ENCODE assay signal across 9 cellular contexts in the genomic region with DNA sequence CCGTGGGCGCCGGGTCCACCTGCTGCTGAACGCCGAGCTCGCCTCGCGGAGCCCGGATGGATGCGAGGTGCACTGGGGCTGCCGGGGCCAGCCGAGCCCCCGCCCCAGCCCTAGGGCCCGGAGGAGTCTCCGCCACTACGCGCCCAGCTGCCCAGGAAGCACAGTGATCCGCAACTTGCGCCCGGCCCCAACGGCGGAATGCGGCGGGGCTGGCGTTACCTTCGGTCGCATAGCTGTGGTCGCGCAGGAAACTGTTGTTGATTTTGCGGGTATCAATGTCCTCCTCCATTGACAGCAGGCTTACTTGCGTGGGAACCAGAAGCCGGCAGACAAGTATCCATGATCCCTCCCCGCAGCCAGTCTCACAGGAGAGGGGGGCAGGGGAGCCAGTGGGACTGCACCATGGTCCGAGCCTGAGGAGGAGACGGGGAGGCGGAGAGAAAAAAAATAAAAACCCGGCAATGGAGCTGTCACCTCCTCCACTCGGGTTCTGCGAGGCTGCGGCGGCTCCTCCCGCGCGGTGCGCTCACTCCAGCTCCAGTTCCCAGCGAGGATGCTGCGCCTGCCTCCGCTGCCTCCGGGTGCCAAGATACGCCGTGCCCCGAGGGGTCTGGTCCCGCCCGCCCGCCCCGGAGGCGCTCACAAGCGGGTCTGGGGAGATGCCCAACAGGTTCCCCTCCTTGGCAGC. TPM values are rescaled to one million over a fixed set of nuclear protein-coding genes. Genes with fewer than 3 reads are reported as not detected.
DNase-seq lines count a peak whose midpoint lies in the region; ATAC-seq, FAIRE-seq and TF ChIP-seq lines count a peak whose summit lies in the region.
"Had no signal": no experiment of that assay in that cellular context is flagged by ENCODE, and none has a peak within 500 bp of the region (broad histone marks: within the 10 kb centered on the region; RNA-seq: fewer than 3 reads in every experiment).

No MANE protein-coding gene starts in this region.

- no peak for TF ChIP-seq CTCF in astrocyte (IDR thresholded peaks at IDR 0.05; ENCODE audit: insufficient read depth, low read depth, low read length)

- peaks cover 8% of the 10 kb centered on the region for H3K4me1 ChIP-seq in astrocyte (ENCODE audit: insufficient read depth, low read length)
- H3K4me1 ChIP-seq in iPS-18a (ENCODE audit: control insufficient read depth, low read depth, low read length): peaks cover 41% of the 10 kb centered on the region

- intact Hi-C loops in sciatic nerve (cut with DNase I): no loop called here

- peaks cover 26% of the 10 kb centered on the region for H3K27me3 Mint-ChIP-seq in astrocyte (ENCODE audit: low read depth, unreplicated experiment)

- H3K9me3 Mint-ChIP-seq in astrocyte (ENCODE audit: unreplicated experiment): no peaks in the 10 kb centered on the region

- no peak for FAIRE-seq in astrocyte (lab: Jason Lieb, UNC)
- FAIRE-seq: G401.6 had no signal

- no peaks in the 10 kb centered on the region for H4K20me1 ChIP-seq in astrocyte (ENCODE audit: insufficient read depth, low read length)

- H3K4me2 ChIP-seq in astrocyte (ENCODE audit: low read length): peak overlapping the region; percentile 94

- peak overlapping the region; percentile 92 for H3K4me3 Mint-ChIP-seq in astrocyte (ENCODE audit: unreplicated experiment)

- peak overlapping the region; percentile 77 for H3K4me3 ChIP-seq in astrocyte (ENCODE audit: insufficient read depth, low read depth, low read length)
- peak overlapping the region; percentile 79 for H3K4me3 ChIP-seq in iPS-18a (ENCODE audit: low read length)

- no peaks in the 10 kb centered on the region for H3K79me2 ChIP-seq in astrocyte (ENCODE audit: insufficient read depth, low read length)

- DNase-seq in NCI-H82 (lab: John Stamatoyannopoulos, UW) (peak; percentile 27), NCI-H82 treated with DMSO at 0.1 percent for 48 hours (lab: John Stamatoyannopoulos, UW; ENCODE audit: unreplicated experiment) (no peak), NCI-H748 (lab: John Stamatoyannopoulos, UW; ENCODE audit: unreplicated experiment) (peak; percentile 74), astrocyte (ENCODE audit: low read depth) (peak; percentile 46), sciatic nerve (ENCODE audit: low spot score) (no peak), SKM-1 (lab: John Stamatoyannopoulos, UW; ENCODE audit: unreplicated experiment) (no peak)
- no peak for DNase-seq in stimulated activated naive CD4-positive, alpha-beta T cell treated with Interleukin-2 at 50 U/mL for 16 hours (lab: John Stamatoyannopoulos, UW)

- H3K9me3 ChIP-seq in astrocyte (ENCODE audit: insufficient read depth, low read depth, low read length) (no peaks in the 10 kb centered on the region), iPS-18a (ENCODE audit: control insufficient read depth, low read depth, low read length) (no peaks in the 10 kb centered on the region)

- no peaks in the 10 kb centered on the region for H3K36me3 ChIP-seq in astrocyte (ENCODE audit: insufficient read depth, low read length)
- no peaks in the 10 kb centered on the region for H3K36me3 ChIP-seq in iPS-18a (ENCODE audit: control insufficient read depth, low read depth, low read length)

- H3K9ac ChIP-seq in astrocyte (ENCODE audit: low read length) (peak overlapping the region; percentile 65), iPS-18a (ENCODE audit: low read length) (peak overlapping the region; percentile 18)

- H3K27ac ChIP-seq in astrocyte (ENCODE audit: low read depth, low read length): no peak overlapping the region
- no peak overlapping the region for H3K27ac ChIP-seq in iPS-18a (ENCODE audit: low read length)

- H2AFZ ChIP-seq in astrocyte (ENCODE audit: low read depth, low read length): peak overlapping the region; percentile 94

- H3K27me3 ChIP-seq in astrocyte (ENCODE audit: insufficient read depth, low read length) (peaks cover 8% of the 10 kb centered on the region), iPS-18a (ENCODE audit: control insufficient read depth, insufficient read depth, low read length) (peaks cover 43% of the 10 kb centered on the region)

- no peaks in the 10 kb centered on the region for H3K36me3 Mint-ChIP-seq in astrocyte (ENCODE audit: low read depth, unreplicated experiment)

- ATAC-seq in sciatic nerve: peak; percentile 30

- H3K27ac Mint-ChIP-seq in astrocyte (ENCODE audit: unreplicated experiment): no peak overlapping the region

- peaks cover 10% of the 10 kb centered on the region for H3K4me1 Mint-ChIP-seq in astrocyte (ENCODE audit: low read depth, unreplicated experiment)

RNA-seq across cellular contexts. Expression of gene PPP2R2B, which starts 0.6 kb away (rescaled TPM):
- total RNA-seq in astrocyte (2.4 and 5.2 TPM in 2 replicates), sciatic nerve (54.1 TPM)

Comparison
In these comparisons a context has a peak if more than half of its experiments do, and no peak if none do; other contexts are left out.
1. DNase-seq: peak in NCI-H82 (single experiment), NCI-H748 (single experiment) and astrocyte (single experiment); none in NCI-H82 treated with DMSO at 0.1 percent for 48 hours (single experiment), sciatic nerve (single experiment), SKM-1 (single experiment) and stimulated activated naive CD4-positive, alpha-beta T cell treated with Interleukin-2 at 50 U/mL for 16 hours (single experiment).